Comparison of ENCODE assay signal across 32 cellular contexts in the genomic region with DNA sequence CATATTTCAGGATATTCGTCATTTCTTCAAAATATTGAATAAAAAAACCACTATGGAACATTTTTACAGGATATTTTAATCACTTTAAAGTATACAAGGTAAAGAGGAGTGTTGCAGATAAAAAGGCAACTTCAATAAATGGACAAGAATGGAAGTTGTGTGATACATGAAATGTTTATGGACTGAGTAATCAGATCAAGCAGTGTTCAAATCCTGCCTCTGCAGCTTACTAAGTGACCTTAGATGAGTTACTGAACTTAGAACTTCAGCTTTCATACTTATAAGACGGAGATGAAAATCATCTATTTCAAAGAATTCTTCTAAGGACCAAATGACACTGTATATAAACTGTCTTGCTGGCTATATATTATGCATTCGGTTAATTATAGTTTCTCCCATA.
"Had no signal": no experiment of that assay in that cellular context is flagged by ENCODE, and none has a peak within 500 bp of the region (broad histone marks: within the 10 kb centered on the region; RNA-seq: fewer than 3 reads in every experiment).

No MANE protein-coding gene starts in this region.

- H3K4me3 ChIP-seq: ascending aorta, breast epithelium, cardiac muscle cell, colonic mucosa, esophagus squamous epithelium, gastrocnemius medialis, heart left ventricle had no signal

- H3K4me1 Mint-ChIP-seq: activated B cell treated with CpG ODN at 0.5 μM for 24 hours; activated naive CD4-positive, alpha-beta T cell treated with anti-CD3 and anti-CD28 coated beads, Interleukin-2, amount 50 U/mL, for 24 hours; activated naive CD8-positive, alpha-beta T cell treated with anti-CD3 and anti-CD28 coated beads, Interleukin-2, amount 10 ng/mL, durations not matched to agents 7 days and 5 days; activated T-helper 17 cell treated with anti-CD3 and anti-CD28 coated beads, Interleukin-2, amount 50 U/mL, for 72 hours had no signal

- H3K4me1 ChIP-seq: ascending aorta, breast epithelium, colonic mucosa, esophagus squamous epithelium, foreskin keratinocyte, gastrocnemius medialis, heart left ventricle had no signal

- H3K27ac ChIP-seq: ascending aorta, breast epithelium, cardiac muscle cell, colonic mucosa, epithelial cell of prostate, esophagus squamous epithelium, foreskin keratinocyte, gastrocnemius medialis, heart left ventricle, WERI-Rb-1 had no signal

- H3K36me3 Mint-ChIP-seq: activated naive CD4-positive, alpha-beta T cell treated with anti-CD3 and anti-CD28 coated beads, Interleukin-2, amount 50 U/mL, for 24 hours; activated naive CD8-positive, alpha-beta T cell treated with anti-CD3 and anti-CD28 coated beads, Interleukin-2, amount 10 ng/mL, durations not matched to agents 7 days and 5 days had no signal

- H3K27me3 ChIP-seq: ascending aorta, breast epithelium, cardiac muscle cell, colonic mucosa, gastrocnemius medialis, heart left ventricle had no signal

- H3K4me3 Mint-ChIP-seq: activated B cell treated with CpG ODN at 0.5 μM for 24 hours; activated CD8-positive, alpha-beta T cell treated with anti-CD3 and anti-CD28 coated beads for 36 hours; activated naive CD4-positive, alpha-beta T cell treated with anti-CD3 and anti-CD28 coated beads, Interleukin-2, amount 50 U/mL, for 24 hours; activated naive CD8-positive, alpha-beta T cell treated with anti-CD3 and anti-CD28 coated beads, Interleukin-2, amount 10 ng/mL, durations not matched to agents 7 days and 5 days; activated T-cell treated with anti-CD3 and anti-CD28 coated beads, Interleukin-2, amount 50 U/mL, for 4 hours; activated T-helper 17 cell treated with anti-CD3 and anti-CD28 coated beads, Interleukin-2, amount 50 U/mL, for 72 hours; brain; T-helper 17 cell; T-helper 2 cell treated with Interferon-gamma antibody and Interleukin-4, amounts not matched to agents 5 μg/mL and 100 μg/mL, for 36 hours had no signal

- H3K36me3 ChIP-seq: ascending aorta, breast epithelium, cardiac muscle cell, colonic mucosa, esophagus squamous epithelium, gastrocnemius medialis, heart left ventricle, WERI-Rb-1 had no signal

- H3K9me3 Mint-ChIP-seq: activated B cell treated with CpG ODN at 0.5 μM for 24 hours; activated CD8-positive, alpha-beta T cell treated with anti-CD3 and anti-CD28 coated beads for 36 hours; activated naive CD4-positive, alpha-beta T cell treated with anti-CD3 and anti-CD28 coated beads, Interleukin-2, amount 50 U/mL, for 24 hours; activated naive CD8-positive, alpha-beta T cell treated with anti-CD3 and anti-CD28 coated beads, Interleukin-2, amount 10 ng/mL, durations not matched to agents 7 days and 5 days; T-helper 2 cell treated with Interferon-gamma antibody and Interleukin-4, amounts not matched to agents 5 μg/mL and 100 μg/mL, for 36 hours had no signal

- H3K9me3 ChIP-seq: ascending aorta, colonic mucosa, esophagus squamous epithelium, gastrocnemius medialis had no signal

- DNase-seq: activated B cell treated with CpG ODN at 0.5 μM for 24 hours; activated CD4-positive, alpha-beta T cell treated with anti-CD3 and anti-CD28 coated beads for 48 hours; activated CD4-positive, alpha-beta T cell treated with anti-CD3 and anti-CD28 coated beads, Interleukin-2, amount 50 U/mL, for 1 hour; activated CD4-positive, alpha-beta T cell treated with anti-CD3 and anti-CD28 coated beads, Interleukin-2, amount 50 U/mL, for 48 hours; activated CD8-positive, alpha-beta memory T cell treated with anti-CD3 and anti-CD28 coated beads for 24 hours; activated CD8-positive, alpha-beta T cell treated with anti-CD3 and anti-CD28 coated beads for 36 hours; activated effector memory CD4-positive, alpha-beta T cell treated with Interleukin-2 at 50 U/mL for 16 hours; activated gamma-delta T cell treated with Interleukin-2 at 50 U/mL for 16 hours; activated naive CD4-positive, alpha-beta T cell treated with Interleukin-2 at 50 U/mL for 16 hours; activated naive CD8-positive, alpha-beta T cell treated with anti-CD3 and anti-CD28 coated beads, Interleukin-2, amount 10 ng/mL, durations not matched to agents 7 days and 5 days; activated T-cell treated with anti-CD3 and anti-CD28 coated beads, Interleukin-2, amount 50 U/mL, for 4 hours; central memory CD4-positive, alpha-beta T cell; cerebellar nuclear complex; colonic mucosa; effector CD8-positive, alpha-beta T cell; esophagus squamous epithelium; foreskin keratinocyte; gastrocnemius medialis; glutamatergic neuron; heart left ventricle; T-helper 17 cell; T1000; WERI-Rb-1 had no signal

- ATAC-seq: activated CD4-positive, CD25-positive, alpha-beta regulatory T cell treated with anti-CD3 and anti-CD28 coated beads, Interleukin-2, amount 50 U/mL, for 24 hours; activated CD8-positive, alpha-beta T cell treated with anti-CD3 and anti-CD28 coated beads for 36 hours; activated T-cell treated with anti-CD3 and anti-CD28 coated beads, Interleukin-2, amount 50 U/mL, for 4 hours; activated T-helper 17 cell treated with anti-CD3 and anti-CD28 coated beads, Interleukin-2, amount 50 U/mL, for 72 hours; foreskin keratinocyte; gastrocnemius medialis; heart left ventricle; T-helper 17 cell had no signal

- H3K27me3 Mint-ChIP-seq: brain had no signal

- H3K27ac Mint-ChIP-seq: activated B cell treated with CpG ODN at 0.5 μM for 24 hours; activated CD8-positive, alpha-beta T cell treated with anti-CD3 and anti-CD28 coated beads for 36 hours; activated naive CD4-positive, alpha-beta T cell treated with anti-CD3 and anti-CD28 coated beads, Interleukin-2, amount 50 U/mL, for 24 hours; activated naive CD8-positive, alpha-beta T cell treated with anti-CD3 and anti-CD28 coated beads, Interleukin-2, amount 10 ng/mL, durations not matched to agents 7 days and 5 days; activated T-helper 17 cell treated with anti-CD3 and anti-CD28 coated beads, Interleukin-2, amount 50 U/mL, for 72 hours; brain; T-helper 17 cell; T-helper 2 cell treated with Interferon-gamma antibody and Interleukin-4, amounts not matched to agents 5 μg/mL and 100 μg/mL, for 36 hours had no signal
